ENCODE assay signal across 8 cellular contexts in genomic region chrX:47619486-47620302, GRCh38. TPM values are rescaled to one million over a fixed set of nuclear protein-coding genes. Genes with fewer than 3 reads are reported as not detected.
DNase-seq lines count a peak whose midpoint lies in the region; ATAC-seq and TF ChIP-seq lines count a peak whose summit lies in the region.

Gene SYN1 (minus strand): TSS chrX:47619857. CDS start chrX:47619728, 129 bp downstream.

- ATAC-seq in GM19328 (IDR thresholded peaks at IDR 0.05; ENCODE audit: unreplicated experiment), result peak; percentile 63
- ATAC-seq in Panc1, result peak; percentile 85
- ATAC-seq in stimulated activated memory B cell treated with anti-CD40 and anti-IgM and Interleukin-4, amounts not matched to agents 10 μg/mL and 1 μg/mL and 100 μg/mL, for 72 hours, result peak; percentile 89

- intact Hi-C loops in Panc1 (cut with micrococcal nuclease; ENCODE audit: unreplicated experiment), result no loop called here

- CTCF ChIA-PET in Panc1 (lab: Charles Lee), result no interaction called here

- H3K4me3 ChIP-seq in Panc1 (ENCODE audit: low read depth in 2 of 2, low read length in 2 of 2), result peak within 1 kb of the TSS; percentile 40 to 49
- peak within 1 kb of the TSS; percentile 28 for H3K4me3 ChIP-seq in fibroblast of mammary gland (ENCODE audit: control insufficient read depth, low read depth, low read length)

- no peaks in the 10 kb centered on the region for H3K36me3 ChIP-seq in Panc1 (ENCODE audit: control insufficient read depth, insufficient read depth, low read length)

- H3K4me1 ChIP-seq in Panc1 (ENCODE audit: control insufficient read depth, insufficient read depth, low read length), result no peaks in the 10 kb centered on the region

- DNase-seq in AG08395 (ENCODE audit: low spot score) (peak; percentile 88), Panc1 (ENCODE audit: low read depth, low spot score) (no peak), fibroblast of mammary gland (ENCODE audit: low read depth) (peak; percentile 72)
- DNase-seq in activated T-helper 1 cell treated with anti-CD3 and anti-CD28 coated beads, Interleukin-2, amount 50 U/mL, for 16 hours (ENCODE audit: low read depth in 1 of 2, low spot score in 1 of 2), result peak; percentile 55 to 71

- H3K36me3 Mint-ChIP-seq in IgD-negative memory B cell (no peaks in the 10 kb centered on the region), nephron (ENCODE audit: low read depth) (no peaks in the 10 kb centered on the region)
- H3K36me3 Mint-ChIP-seq in stimulated activated memory B cell treated with anti-CD40 and anti-IgM and Interleukin-4, amounts not matched to agents 10 μg/mL and 1 μg/mL and 100 μg/mL, for 72 hours, result no peaks in the 10 kb centered on the region

- in situ Hi-C loops in Panc1 (cut with HindIII; ENCODE audit: low pct_unique_long_range_greater_than_20kb, low sequenced_read_pairs), result no loop called here

- peaks cover 0 to 7% (median 0%) of the 10 kb centered on the region in 3 donors for H3K9me3 Mint-ChIP-seq in IgD-negative memory B cell
- peaks cover 25% of the 10 kb centered on the region for H3K9me3 Mint-ChIP-seq in nephron
- H3K9me3 Mint-ChIP-seq in stimulated activated memory B cell treated with anti-CD40 and anti-IgM and Interleukin-4, amounts not matched to agents 10 μg/mL and 1 μg/mL and 100 μg/mL, for 72 hours, result no peaks in the 10 kb centered on the region

- H3K27me3 Mint-ChIP-seq in IgD-negative memory B cell (peaks cover 26% of the 10 kb centered on the region), nephron (ENCODE audit: low read depth) (peaks cover 54% of the 10 kb centered on the region)
- peaks cover 73% of the 10 kb centered on the region for H3K27me3 Mint-ChIP-seq in stimulated activated memory B cell treated with anti-CD40 and anti-IgM and Interleukin-4, amounts not matched to agents 10 μg/mL and 1 μg/mL and 100 μg/mL, for 72 hours

- H3K4me3 Mint-ChIP-seq in IgD-negative memory B cell (peak within 1 kb of the TSS in 3 of 4 donors; percentile 56 to 70 (median 59)), nephron (peak within 1 kb of the TSS; percentile 57 to 70 (median 69))
- peak within 1 kb of the TSS; percentile 48 for H3K4me3 Mint-ChIP-seq in stimulated activated memory B cell treated with anti-CD40 and anti-IgM and Interleukin-4, amounts not matched to agents 10 μg/mL and 1 μg/mL and 100 μg/mL, for 72 hours

- BruUV-seq in Panc1 (replicated peaks; lab: Mats Ljungman, UMichigan), result no TSS peak

- TF ChIP-seq CTCF in Panc1 (IDR thresholded peaks at IDR 0.05) (peak; percentile 39), fibroblast of mammary gland (conservative IDR thresholded peaks at IDR 0.05; ENCODE audit: control insufficient read depth, insufficient read depth, low read depth, low read length) (no peak), nephron (IDR thresholded peaks at IDR 0.05; ENCODE audit: unreplicated experiment in 3 of 3) (no peak)

- no peak within 1 kb of the TSS for H3K27ac ChIP-seq in Panc1 (ENCODE audit: low read length)

- H3K4me1 Mint-ChIP-seq in IgD-negative memory B cell (peaks cover 0 to 6% (median 5%) of the 10 kb centered on the region in 3 donors), nephron (no peaks in the 10 kb centered on the region)
- H3K4me1 Mint-ChIP-seq in stimulated activated memory B cell treated with anti-CD40 and anti-IgM and Interleukin-4, amounts not matched to agents 10 μg/mL and 1 μg/mL and 100 μg/mL, for 72 hours, result peaks cover 23% of the 10 kb centered on the region

- no peaks in the 10 kb centered on the region for H3K9me3 ChIP-seq in Panc1 (ENCODE audit: control insufficient read depth, insufficient read depth, low read depth, low read length)

- no peaks in the 10 kb centered on the region; the same call in 1 of the 2 replicates for H3K27me3 ChIP-seq in Panc1 (ENCODE audit: control insufficient read depth, insufficient read depth, low read length)

- peak within 1 kb of the TSS in 2 of 3 donors; percentile 35 to 36 for H3K27ac Mint-ChIP-seq in IgD-negative memory B cell
- no peak within 1 kb of the TSS for H3K27ac Mint-ChIP-seq in nephron
- no peak within 1 kb of the TSS for H3K27ac Mint-ChIP-seq in stimulated activated memory B cell treated with anti-CD40 and anti-IgM and Interleukin-4, amounts not matched to agents 10 μg/mL and 1 μg/mL and 100 μg/mL, for 72 hours

- POLR2A ChIA-PET in Panc1 (lab: Charles Lee), result no interaction called here

RNA-seq across cellular contexts. Expression of gene SYN1, which starts in this region (rescaled TPM):
- polyA plus RNA-seq in IgD-negative memory B cell, result not detected
- 1.0 TPM for total RNA-seq in Panc1 (2021; ENCODE audit: unreplicated experiment)
- polyA plus RNA-seq in Panc1 (2012; ENCODE audit: insufficient read length), result 1.4 TPM

Comparison
In these comparisons a context has a peak if more than half of its experiments do, and no peak if none do; other contexts are left out.
1. H3K27ac Mint-ChIP-seq: peak in IgD-negative memory B cell (2 of 3); none in nephron (0 of 3) and stimulated activated memory B cell treated with anti-CD40 and anti-IgM and Interleukin-4, amounts not matched to agents 10 μg/mL and 1 μg/mL and 100 μg/mL, for 72 hours (single experiment).
2. Peak in every context shown above with its lines, with median percentiles within 50 percentile points of each other: ATAC-seq and H3K4me3 Mint-ChIP-seq.